ENCODE assay signal across 19 cellular contexts in the genomic region with DNA sequence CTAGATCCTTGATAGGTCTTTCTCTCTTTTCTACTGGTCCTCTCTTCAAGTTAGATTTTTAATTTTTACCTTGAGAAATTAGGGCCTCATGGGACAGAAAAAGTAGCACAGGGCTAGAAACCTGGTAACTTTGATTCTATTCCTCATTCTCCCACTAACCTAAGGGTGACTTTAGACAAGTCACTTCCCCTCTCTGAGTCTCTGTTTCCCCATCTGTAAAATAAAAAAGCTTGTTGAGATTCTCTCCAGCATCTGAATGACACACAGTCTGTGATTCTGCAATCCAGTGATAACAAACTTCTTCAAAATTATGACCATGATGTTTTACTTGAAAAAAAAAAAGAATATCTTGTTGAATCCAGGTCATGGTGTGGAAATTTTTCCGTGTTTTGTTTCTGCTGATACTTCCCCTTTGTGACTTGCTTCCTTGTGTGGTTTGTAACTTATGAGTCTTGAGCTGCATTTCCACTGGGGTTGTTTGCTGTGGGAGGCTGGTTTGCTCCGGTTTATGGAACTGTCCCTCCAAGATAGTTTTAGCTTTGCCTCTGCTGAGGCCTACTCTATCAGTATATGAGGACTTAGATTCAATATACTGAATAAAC. TPM values are rescaled to one million over a fixed set of nuclear protein-coding genes. Genes with fewer than 3 reads are reported as not detected.
DNase-seq lines count a peak whose midpoint lies in the region; ATAC-seq, FAIRE-seq and TF ChIP-seq lines count a peak whose summit lies in the region.
"Had no signal": no experiment of that assay in that cellular context is flagged by ENCODE, and none has a peak within 500 bp of the region (broad histone marks: within the 10 kb centered on the region; RNA-seq: fewer than 3 reads in every experiment).

No MANE protein-coding gene starts in this region.

- peak; percentile 31 for FAIRE-seq in GM18507 (lab: Jason Lieb, UNC)

- BruUV-seq in PC-9 (replicated peaks; lab: Mats Ljungman, UMichigan): no TSS peak

- CTCF ChIA-PET in PC-9 (lab: Charles Lee): no interaction called here

- POLR2A ChIA-PET in PC-9 (lab: Charles Lee; ENCODE audit: unreplicated experiment): interaction anchor here (0.6 kb wide), 1 partner anchor 339 kb away, joined by 3 read pairs; no protein-coding TSS in a partner anchor

- H3K4me2 ChIP-seq in PC-9: no peak overlapping the region

- H3K27ac Mint-ChIP-seq in stimulated activated naive B cell treated with anti-CD40 and anti-IgM and Interleukin-4, amounts not matched to agents 10 μg/mL and 1 μg/mL and 100 μg/mL, for 72 hours: peak overlapping the region; percentile 70

- no peaks in the 10 kb centered on the region for H3K27me3 Mint-ChIP-seq in stimulated activated naive B cell treated with anti-CD40 and anti-IgM and Interleukin-4, amounts not matched to agents 10 μg/mL and 1 μg/mL and 100 μg/mL, for 72 hours

- WGBS in gastroesophageal sphincter (ENCODE audit: low coverage in 1 of 2), 2 donors: 81 to 95% methylated on average over 2 of the region's 2 CpGs

- peaks cover 0 to 2% of the 10 kb centered on the region in 2 donors for H3K36me3 Mint-ChIP-seq in stimulated activated naive B cell treated with anti-CD40 and anti-IgM and Interleukin-4, amounts not matched to agents 10 μg/mL and 1 μg/mL and 100 μg/mL, for 72 hours

- no peaks in the 10 kb centered on the region for H3K79me2 ChIP-seq in PC-9 (ENCODE audit: low read depth)

- H3K4me3 ChIP-seq in gastroesophageal sphincter (no peak overlapping the region), PC-9 (no peak overlapping the region)
- H3K4me3 ChIP-seq: GM23248 had no signal

- no peak overlapping the region for H2AFZ ChIP-seq in PC-9
- H2AFZ ChIP-seq: GM23248 had no signal

- no peaks in the 10 kb centered on the region for H3K9me3 ChIP-seq in gastroesophageal sphincter
- no peaks in the 10 kb centered on the region for H3K9me3 ChIP-seq in PC-9 (ENCODE audit: insufficient read depth, low read depth)

- no peak for TF ChIP-seq EP300 in gastroesophageal sphincter (IDR thresholded peaks at IDR 0.05)

- intact Hi-C loops in PC-9 (cut with micrococcal nuclease; ENCODE audit: unreplicated experiment): no loop called here

- ATAC-seq in gastroesophageal sphincter: no peak
- ATAC-seq in stimulated activated naive B cell treated with anti-CD40 and anti-IgM and Interleukin-4, amounts not matched to agents 10 μg/mL and 1 μg/mL and 100 μg/mL, for 72 hours (replicated peaks): peak; percentile 57 to 58
- ATAC-seq: esophagus mucosa had no signal

- H3K4me1 ChIP-seq in gastroesophageal sphincter (peaks cover 0 to 30% (median 6%) of the 10 kb centered on the region in 3 donors), PC-9 (replicated peaks; ENCODE audit: insufficient read depth) (peaks cover 29% of the 10 kb centered on the region)

- H3K4me1 Mint-ChIP-seq in stimulated activated naive B cell treated with anti-CD40 and anti-IgM and Interleukin-4, amounts not matched to agents 10 μg/mL and 1 μg/mL and 100 μg/mL, for 72 hours: peaks cover 57 to 77% of the 10 kb centered on the region in 2 donors

- H3K27me3 ChIP-seq in gastroesophageal sphincter (no peaks in the 10 kb centered on the region), PC-9 (ENCODE audit: insufficient read depth, low read depth) (no peaks in the 10 kb centered on the region)

- no peaks in the 10 kb centered on the region for H3K9me3 Mint-ChIP-seq in stimulated activated naive B cell treated with anti-CD40 and anti-IgM and Interleukin-4, amounts not matched to agents 10 μg/mL and 1 μg/mL and 100 μg/mL, for 72 hours

- H3K27ac ChIP-seq in gastroesophageal sphincter (peak overlapping the region in 3 of 4 donors; percentile 51 to 60 (median 55)), PC-9 (no peak overlapping the region)
- H3K27ac ChIP-seq: C4-2B, GM23248 had no signal

- DNase-seq in GM18507 (ENCODE audit: extremely low spot score, insufficient read length, low read depth): no peak
- DNase-seq in OCI-M1 (lab: John Stamatoyannopoulos, UW): peak; percentile 44
- no peak for DNase-seq in stimulated activated naive B cell treated with anti-CD40 and anti-IgM and Interleukin-4, amounts not matched to agents 10 μg/mL and 1 μg/mL and 100 μg/mL, for 72 hours
- DNase-seq in dedifferentiated amniotic fluid mesenchymal stem cell (ENCODE audit: extremely low spot score): no peak
- DNase-seq in stimulated activated CD4-positive, alpha-beta T cell treated with anti-CD3 and anti-CD28 coated beads, Interleukin-4, amount 100 ng/mL, for 4 hours: no peak
- DNase-seq in PC-9: no peak
- DNase-seq: activated effector memory CD4-positive, alpha-beta T cell treated with Interleukin-2 at 50 U/mL for 16 hours; dermis blood vessel endothelial cell; GM23248; kidney glomerular epithelial cell; stimulated activated CD4-positive, alpha-beta T cell treated with anti-CD3 and anti-CD28 coated beads, Interleukin-2, amount 100 ng/mL, for 24 hours had no signal

- 0 out of 2 replicates have a peak, but pooled peaks cover 5% of the 10 kb centered on the region for H3F3A ChIP-seq in PC-9 (ENCODE audit: insufficient read depth, low read depth)

- H3K9me2 ChIP-seq in PC-9 (ENCODE audit: insufficient read depth): no peaks in the 10 kb centered on the region

- H3K4me3 Mint-ChIP-seq in stimulated activated naive B cell treated with anti-CD40 and anti-IgM and Interleukin-4, amounts not matched to agents 10 μg/mL and 1 μg/mL and 100 μg/mL, for 72 hours: no peak overlapping the region

- no peaks in the 10 kb centered on the region for H3K36me3 ChIP-seq in gastroesophageal sphincter
- H3K36me3 ChIP-seq in PC-9 (ENCODE audit: low read depth): no peaks in the 10 kb centered on the region

- TF ChIP-seq POLR2A in gastroesophageal sphincter (IDR thresholded peaks at IDR 0.05): no peak

- no peaks in the 10 kb centered on the region for H4K20me1 ChIP-seq in PC-9 (ENCODE audit: insufficient read depth)

- TF ChIP-seq CTCF in gastroesophageal sphincter (IDR thresholded peaks at IDR 0.05): no peak
- TF ChIP-seq CTCF in PC-9 (conservative IDR thresholded peaks at IDR 0.05): no peak

RNA-seq across cellular contexts. Expression of gene MPEG1, which starts 9.8 kb away (rescaled TPM):
- 10 to 100 TPM in 2 of 4 donors, 1 to 10 TPM in 2; 3.6 to 35.5 (median 11.4) TPM for total RNA-seq in gastroesophageal sphincter
- total RNA-seq in PC-9 (2021): not detected in 2 replicates
- total RNA-seq: activated CD8-positive, alpha-beta memory T cell treated with anti-CD3 and anti-CD28 coated beads for 36 hours; dermis blood vessel endothelial cell; GM23248; M059J; myocyte; pulmonary artery endothelial cell; SK-MEL-5 had no signal

RNA-seq across cellular contexts. Expression of gene DTX4, which starts 50.6 kb away (rescaled TPM):
- total RNA-seq in gastroesophageal sphincter (1 to 10 TPM; 2.0 to 6.8 (median 6.2) TPM), PC-9 (2021) (28.4 and 34.5 TPM in 2 replicates)
